ENCODE assay signal across 2 cellular contexts in genomic region chr11:2874963-2875362, GRCh38.
TF ChIP-seq lines count a peak whose summit lies in the region.

No MANE protein-coding gene starts in this region.

TF ChIP-seq in HEK293, 187 proteins besides CTCF, POLR2A, EP300 and RAD21:
- TF ChIP-seq ZNF155 (tag by site-specific recombination; IDR thresholded peaks at IDR 0.05) (no peak), ZNF560 (tag by site-specific recombination; IDR thresholded peaks at IDR 0.05; ENCODE audit: borderline replicate concordance) (no peak), SETDB1 (IDR thresholded peaks at IDR 0.05; ENCODE audit: insufficient read length, low read length) (peak; percentile 57)
- TF ChIP-seq, protein P1, sequence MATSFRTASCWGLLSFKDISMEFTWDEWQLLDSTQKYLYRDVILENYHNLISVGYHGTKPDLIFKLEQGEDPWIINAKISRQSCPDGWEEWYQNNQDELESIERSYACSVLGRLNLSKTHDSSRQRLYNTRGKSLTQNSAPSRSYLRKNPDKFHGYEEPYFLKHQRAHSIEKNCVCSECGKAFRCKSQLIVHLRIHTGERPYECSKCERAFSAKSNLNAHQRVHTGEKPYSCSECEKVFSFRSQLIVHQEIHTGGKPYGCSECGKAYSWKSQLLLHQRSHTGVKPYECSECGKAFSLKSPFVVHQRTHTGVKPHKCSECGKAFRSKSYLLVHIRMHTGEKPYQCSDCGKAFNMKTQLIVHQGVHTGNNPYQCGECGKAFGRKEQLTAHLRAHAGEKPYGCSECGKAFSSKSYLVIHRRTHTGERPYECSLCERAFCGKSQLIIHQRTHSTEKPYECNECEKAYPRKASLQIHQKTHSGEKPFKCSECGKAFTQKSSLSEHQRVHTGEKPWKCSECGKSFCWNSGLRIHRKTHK (tag by site-specific recombination; IDR thresholded peaks at IDR 0.05): peak; percentile 87
- TF ChIP-seq, protein P2, sequence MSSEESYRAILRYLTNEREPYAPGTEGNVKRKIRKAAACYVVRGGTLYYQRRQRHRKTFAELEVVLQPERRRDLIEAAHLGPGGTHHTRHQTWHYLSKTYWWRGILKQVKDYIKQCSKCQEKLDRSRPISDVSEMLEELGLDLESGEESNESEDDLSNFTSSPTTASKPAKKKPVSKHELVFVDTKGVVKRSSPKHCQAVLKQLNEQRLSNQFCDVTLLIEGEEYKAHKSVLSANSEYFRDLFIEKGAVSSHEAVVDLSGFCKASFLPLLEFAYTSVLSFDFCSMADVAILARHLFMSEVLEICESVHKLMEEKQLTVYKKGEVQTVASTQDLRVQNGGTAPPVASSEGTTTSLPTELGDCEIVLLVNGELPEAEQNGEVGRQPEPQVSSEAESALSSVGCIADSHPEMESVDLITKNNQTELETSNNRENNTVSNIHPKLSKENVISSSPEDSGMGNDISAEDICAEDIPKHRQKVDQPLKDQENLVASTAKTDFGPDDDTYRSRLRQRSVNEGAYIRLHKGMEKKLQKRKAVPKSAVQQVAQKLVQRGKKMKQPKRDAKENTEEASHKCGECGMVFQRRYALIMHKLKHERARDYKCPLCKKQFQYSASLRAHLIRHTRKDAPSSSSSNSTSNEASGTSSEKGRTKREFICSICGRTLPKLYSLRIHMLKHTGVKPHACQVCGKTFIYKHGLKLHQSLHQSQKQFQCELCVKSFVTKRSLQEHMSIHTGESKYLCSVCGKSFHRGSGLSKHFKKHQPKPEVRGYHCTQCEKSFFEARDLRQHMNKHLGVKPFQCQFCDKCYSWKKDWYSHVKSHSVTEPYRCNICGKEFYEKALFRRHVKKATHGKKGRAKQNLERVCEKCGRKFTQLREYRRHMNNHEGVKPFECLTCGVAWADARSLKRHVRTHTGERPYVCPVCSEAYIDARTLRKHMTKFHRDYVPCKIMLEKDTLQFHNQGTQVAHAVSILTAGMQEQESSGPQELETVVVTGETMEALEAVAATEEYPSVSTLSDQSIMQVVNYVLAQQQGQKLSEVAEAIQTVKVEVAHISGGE (tag by site-specific recombination; conservative IDR thresholded peaks at IDR 0.05; ENCODE audit: low read depth): no peak
TF ChIP-seq in HEK293: peak in this region for 2.

TF ChIP-seq in K562, 482 proteins besides CTCF, POLR2A, EP300 and RAD21:
- TF ChIP-seq NFIC (IDR thresholded peaks at IDR 0.05) (0 out of 2 replicates have a peak, but pooled peaks have one; percentile 10), ZBTB1 (CRISPR knock-in tag; IDR thresholded peaks at IDR 0.05; ENCODE audit: borderline replicate concordance, low read depth) (no peak)
